In the genomic region with DNA sequence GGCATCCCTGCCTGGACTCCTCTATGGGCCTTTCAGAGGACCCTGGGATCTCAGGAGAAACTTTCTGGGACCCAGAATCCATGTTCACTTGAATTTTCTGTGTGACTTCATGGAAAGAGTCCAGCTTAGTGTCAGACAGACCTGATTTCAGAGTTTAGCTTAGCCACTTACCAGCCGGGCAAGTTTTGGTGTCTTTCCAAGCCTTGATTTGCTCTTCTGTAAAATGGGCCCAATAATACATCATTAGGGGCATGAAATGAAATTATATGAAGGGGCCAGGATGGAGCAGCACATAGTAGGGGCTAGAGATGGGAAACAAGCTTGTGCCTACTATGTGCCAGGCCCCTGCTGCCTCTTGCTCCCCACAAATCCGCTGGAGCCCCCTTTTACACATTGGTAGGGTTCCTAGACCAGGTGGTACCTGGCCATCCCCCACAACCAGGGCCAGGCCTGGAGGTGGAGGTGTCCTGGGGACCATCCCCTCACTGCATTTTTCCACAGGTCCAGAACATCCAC, we compare ENCODE assay signal across 1 cellular context.
TF ChIP-seq lines count a peak whose summit lies in the region.

No MANE protein-coding gene starts in this region.

TF ChIP-seq in K562, 482 proteins besides CTCF, POLR2A, EP300 and RAD21:
- TF ChIP-seq DDX20 (tag; IDR thresholded peaks at IDR 0.05; ENCODE audit: low read depth) (no peak), ETV1 (tag; conservative IDR thresholded peaks at IDR 0.05; ENCODE audit: low read depth) (no peak), RBM25 (IDR thresholded peaks at IDR 0.05; ENCODE audit: low read depth, low read length, severe bottlenecking) (peak; percentile 63), ZKSCAN1 (IDR thresholded peaks at IDR 0.05; ENCODE audit: low read depth, low read length) (peak; percentile 92), ADNP (tag; IDR thresholded peaks at IDR 0.05) (no peak; the same call in 1 of the 2 replicates), BCOR (IDR thresholded peaks at IDR 0.05) (peak; percentile 65; the same call in 1 of the 2 replicates)
- TF ChIP-seq, protein P1, sequence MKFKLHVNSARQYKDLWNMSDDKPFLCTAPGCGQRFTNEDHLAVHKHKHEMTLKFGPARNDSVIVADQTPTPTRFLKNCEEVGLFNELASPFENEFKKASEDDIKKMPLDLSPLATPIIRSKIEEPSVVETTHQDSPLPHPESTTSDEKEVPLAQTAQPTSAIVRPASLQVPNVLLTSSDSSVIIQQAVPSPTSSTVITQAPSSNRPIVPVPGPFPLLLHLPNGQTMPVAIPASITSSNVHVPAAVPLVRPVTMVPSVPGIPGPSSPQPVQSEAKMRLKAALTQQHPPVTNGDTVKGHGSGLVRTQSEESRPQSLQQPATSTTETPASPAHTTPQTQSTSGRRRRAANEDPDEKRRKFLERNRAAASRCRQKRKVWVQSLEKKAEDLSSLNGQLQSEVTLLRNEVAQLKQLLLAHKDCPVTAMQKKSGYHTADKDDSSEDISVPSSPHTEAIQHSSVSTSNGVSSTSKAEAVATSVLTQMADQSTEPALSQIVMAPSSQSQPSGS (CRISPR knock-in tag; IDR thresholded peaks at IDR 0.05): no peak
- TF ChIP-seq, protein P2, sequence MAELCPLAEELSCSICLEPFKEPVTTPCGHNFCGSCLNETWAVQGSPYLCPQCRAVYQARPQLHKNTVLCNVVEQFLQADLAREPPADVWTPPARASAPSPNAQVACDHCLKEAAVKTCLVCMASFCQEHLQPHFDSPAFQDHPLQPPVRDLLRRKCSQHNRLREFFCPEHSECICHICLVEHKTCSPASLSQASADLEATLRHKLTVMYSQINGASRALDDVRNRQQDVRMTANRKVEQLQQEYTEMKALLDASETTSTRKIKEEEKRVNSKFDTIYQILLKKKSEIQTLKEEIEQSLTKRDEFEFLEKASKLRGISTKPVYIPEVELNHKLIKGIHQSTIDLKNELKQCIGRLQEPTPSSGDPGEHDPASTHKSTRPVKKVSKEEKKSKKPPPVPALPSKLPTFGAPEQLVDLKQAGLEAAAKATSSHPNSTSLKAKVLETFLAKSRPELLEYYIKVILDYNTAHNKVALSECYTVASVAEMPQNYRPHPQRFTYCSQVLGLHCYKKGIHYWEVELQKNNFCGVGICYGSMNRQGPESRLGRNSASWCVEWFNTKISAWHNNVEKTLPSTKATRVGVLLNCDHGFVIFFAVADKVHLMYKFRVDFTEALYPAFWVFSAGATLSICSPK (IDR thresholded peaks at IDR 0.05; ENCODE audit: borderline replicate concordance): no peak
